ENCODE assay signal across 1 cellular context in genomic region chr12:3959799-3960560, GRCh38.
TF ChIP-seq lines count a peak whose summit lies in the region.

No MANE protein-coding gene starts in this region.

TF ChIP-seq in HepG2, 621 proteins besides CTCF, POLR2A, EP300 and RAD21 (continued from another document and continues in another):
- TF ChIP-seq, protein P1, sequence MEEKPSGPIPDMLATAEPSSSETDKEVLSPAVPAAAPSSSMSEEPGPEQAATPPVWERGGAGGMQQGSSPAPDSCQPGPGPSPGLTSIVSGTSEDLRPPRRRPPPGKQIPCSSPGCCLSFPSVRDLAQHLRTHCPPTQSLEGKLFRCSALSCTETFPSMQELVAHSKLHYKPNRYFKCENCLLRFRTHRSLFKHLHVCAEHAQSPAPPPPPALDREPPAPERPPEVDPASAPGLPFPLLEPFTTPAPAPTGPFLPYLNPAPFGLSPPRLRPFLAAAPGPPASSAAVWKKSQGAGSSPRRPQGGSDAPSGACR (CRISPR knock-in tag; IDR thresholded peaks at IDR 0.05) = 0 out of 2 replicates have a peak, but pooled peaks have one; percentile 44
- TF ChIP-seq GLI4 (CRISPR knock-in tag; IDR thresholded peaks at IDR 0.05; ENCODE audit: borderline replicate concordance) = no peak
- no peak for TF ChIP-seq ZMAT5 (CRISPR knock-in tag; IDR thresholded peaks at IDR 0.05; ENCODE audit: borderline replicate concordance, low read depth)
- TF ChIP-seq ZBTB2 (CRISPR knock-in tag; IDR thresholded peaks at IDR 0.05; ENCODE audit: low read depth) = no peak
- TF ChIP-seq ZNF510 (CRISPR knock-in tag; IDR thresholded peaks at IDR 0.05; ENCODE audit: low read depth) = no peak
- no peak for TF ChIP-seq SMC3 (IDR thresholded peaks at IDR 0.05; ENCODE audit: low read length)
- peak; percentile 48; the same call in 1 of the 2 replicates for TF ChIP-seq ZNF556 (CRISPR knock-in tag; IDR thresholded peaks at IDR 0.05; ENCODE audit: borderline replicate concordance)
- no peak for TF ChIP-seq CREB1 (IDR thresholded peaks at IDR 0.05)
- TF ChIP-seq CREB1 (CRISPR knock-in tag; IDR thresholded peaks at IDR 0.05) = 0 out of 2 replicates have a peak, but pooled peaks have one; percentile 18
- peak; percentile 62; the same call in 1 of the 2 replicates for TF ChIP-seq HNF4G (IDR thresholded peaks at IDR 0.05; ENCODE audit: borderline replicate concordance, low read depth, low read length)
- no peak for TF ChIP-seq HNF4G (CRISPR knock-in tag; IDR thresholded peaks at IDR 0.05; ENCODE audit: borderline replicate concordance, low read depth)
- no peak for TF ChIP-seq CENPT (CRISPR knock-in tag; IDR thresholded peaks at IDR 0.05; ENCODE audit: low read depth)
- TF ChIP-seq NFE2L2 (IDR thresholded peaks at IDR 0.05; ENCODE audit: low read length) = no peak
- TF ChIP-seq ZNF543 (CRISPR knock-in tag; IDR thresholded peaks at IDR 0.05) = peak; percentile 57
- no peak for TF ChIP-seq AHR (CRISPR knock-in tag; IDR thresholded peaks at IDR 0.05)
- TF ChIP-seq, protein P2, sequence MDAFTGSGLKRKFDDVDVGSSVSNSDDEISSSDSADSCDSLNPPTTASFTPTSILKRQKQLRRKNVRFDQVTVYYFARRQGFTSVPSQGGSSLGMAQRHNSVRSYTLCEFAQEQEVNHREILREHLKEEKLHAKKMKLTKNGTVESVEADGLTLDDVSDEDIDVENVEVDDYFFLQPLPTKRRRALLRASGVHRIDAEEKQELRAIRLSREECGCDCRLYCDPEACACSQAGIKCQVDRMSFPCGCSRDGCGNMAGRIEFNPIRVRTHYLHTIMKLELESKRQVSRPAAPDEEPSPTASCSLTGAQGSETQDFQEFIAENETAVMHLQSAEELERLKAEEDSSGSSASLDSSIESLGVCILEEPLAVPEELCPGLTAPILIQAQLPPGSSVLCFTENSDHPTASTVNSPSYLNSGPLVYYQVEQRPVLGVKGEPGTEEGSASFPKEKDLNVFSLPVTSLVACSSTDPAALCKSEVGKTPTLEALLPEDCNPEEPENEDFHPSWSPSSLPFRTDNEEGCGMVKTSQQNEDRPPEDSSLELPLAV (CRISPR knock-in tag; conservative IDR thresholded peaks at IDR 0.05; ENCODE audit: low read depth) = no peak
- TF ChIP-seq HDAC6 (IDR thresholded peaks at IDR 0.05; ENCODE audit: low read depth, low read length) = no peak
- TF ChIP-seq, protein P3, sequence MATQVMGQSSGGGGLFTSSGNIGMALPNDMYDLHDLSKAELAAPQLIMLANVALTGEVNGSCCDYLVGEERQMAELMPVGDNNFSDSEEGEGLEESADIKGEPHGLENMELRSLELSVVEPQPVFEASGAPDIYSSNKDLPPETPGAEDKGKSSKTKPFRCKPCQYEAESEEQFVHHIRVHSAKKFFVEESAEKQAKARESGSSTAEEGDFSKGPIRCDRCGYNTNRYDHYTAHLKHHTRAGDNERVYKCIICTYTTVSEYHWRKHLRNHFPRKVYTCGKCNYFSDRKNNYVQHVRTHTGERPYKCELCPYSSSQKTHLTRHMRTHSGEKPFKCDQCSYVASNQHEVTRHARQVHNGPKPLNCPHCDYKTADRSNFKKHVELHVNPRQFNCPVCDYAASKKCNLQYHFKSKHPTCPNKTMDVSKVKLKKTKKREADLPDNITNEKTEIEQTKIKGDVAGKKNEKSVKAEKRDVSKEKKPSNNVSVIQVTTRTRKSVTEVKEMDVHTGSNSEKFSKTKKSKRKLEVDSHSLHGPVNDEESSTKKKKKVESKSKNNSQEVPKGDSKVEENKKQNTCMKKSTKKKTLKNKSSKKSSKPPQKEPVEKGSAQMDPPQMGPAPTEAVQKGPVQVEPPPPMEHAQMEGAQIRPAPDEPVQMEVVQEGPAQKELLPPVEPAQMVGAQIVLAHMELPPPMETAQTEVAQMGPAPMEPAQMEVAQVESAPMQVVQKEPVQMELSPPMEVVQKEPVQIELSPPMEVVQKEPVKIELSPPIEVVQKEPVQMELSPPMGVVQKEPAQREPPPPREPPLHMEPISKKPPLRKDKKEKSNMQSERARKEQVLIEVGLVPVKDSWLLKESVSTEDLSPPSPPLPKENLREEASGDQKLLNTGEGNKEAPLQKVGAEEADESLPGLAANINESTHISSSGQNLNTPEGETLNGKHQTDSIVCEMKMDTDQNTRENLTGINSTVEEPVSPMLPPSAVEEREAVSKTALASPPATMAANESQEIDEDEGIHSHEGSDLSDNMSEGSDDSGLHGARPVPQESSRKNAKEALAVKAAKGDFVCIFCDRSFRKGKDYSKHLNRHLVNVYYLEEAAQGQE (IDR thresholded peaks at IDR 0.05; ENCODE audit: borderline replicate concordance in 1 of 2, low read depth in 1 of 2, low read length in 2 of 2) = no peak
- no peak for TF ChIP-seq ZBTB49 (CRISPR knock-in tag; IDR thresholded peaks at IDR 0.05; ENCODE audit: borderline replicate concordance)
- TF ChIP-seq, protein P4, sequence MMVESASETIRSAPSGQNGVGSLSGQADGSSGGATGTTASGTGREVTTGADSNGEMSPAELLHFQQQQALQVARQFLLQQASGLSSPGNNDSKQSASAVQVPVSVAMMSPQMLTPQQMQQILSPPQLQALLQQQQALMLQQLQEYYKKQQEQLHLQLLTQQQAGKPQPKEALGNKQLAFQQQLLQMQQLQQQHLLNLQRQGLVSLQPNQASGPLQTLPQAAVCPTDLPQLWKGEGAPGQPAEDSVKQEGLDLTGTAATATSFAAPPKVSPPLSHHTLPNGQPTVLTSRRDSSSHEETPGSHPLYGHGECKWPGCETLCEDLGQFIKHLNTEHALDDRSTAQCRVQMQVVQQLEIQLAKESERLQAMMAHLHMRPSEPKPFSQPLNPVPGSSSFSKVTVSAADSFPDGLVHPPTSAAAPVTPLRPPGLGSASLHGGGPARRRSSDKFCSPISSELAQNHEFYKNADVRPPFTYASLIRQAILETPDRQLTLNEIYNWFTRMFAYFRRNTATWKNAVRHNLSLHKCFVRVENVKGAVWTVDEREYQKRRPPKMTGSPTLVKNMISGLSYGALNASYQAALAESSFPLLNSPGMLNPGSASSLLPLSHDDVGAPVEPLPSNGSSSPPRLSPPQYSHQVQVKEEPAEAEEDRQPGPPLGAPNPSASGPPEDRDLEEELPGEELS (CRISPR knock-in tag; IDR thresholded peaks at IDR 0.05) = 0 out of 2 replicates have a peak, but pooled peaks have one; percentile 22
- TF ChIP-seq ZBTB21 (CRISPR knock-in tag; IDR thresholded peaks at IDR 0.05) = no peak
- no peak for TF ChIP-seq PHF8 (CRISPR knock-in tag; IDR thresholded peaks at IDR 0.05)
- no peak for TF ChIP-seq NR3C1 (CRISPR knock-in tag; IDR thresholded peaks at IDR 0.05)
- TF ChIP-seq ZSCAN30 (CRISPR knock-in tag; IDR thresholded peaks at IDR 0.05) = no peak
- TF ChIP-seq, protein P5, sequence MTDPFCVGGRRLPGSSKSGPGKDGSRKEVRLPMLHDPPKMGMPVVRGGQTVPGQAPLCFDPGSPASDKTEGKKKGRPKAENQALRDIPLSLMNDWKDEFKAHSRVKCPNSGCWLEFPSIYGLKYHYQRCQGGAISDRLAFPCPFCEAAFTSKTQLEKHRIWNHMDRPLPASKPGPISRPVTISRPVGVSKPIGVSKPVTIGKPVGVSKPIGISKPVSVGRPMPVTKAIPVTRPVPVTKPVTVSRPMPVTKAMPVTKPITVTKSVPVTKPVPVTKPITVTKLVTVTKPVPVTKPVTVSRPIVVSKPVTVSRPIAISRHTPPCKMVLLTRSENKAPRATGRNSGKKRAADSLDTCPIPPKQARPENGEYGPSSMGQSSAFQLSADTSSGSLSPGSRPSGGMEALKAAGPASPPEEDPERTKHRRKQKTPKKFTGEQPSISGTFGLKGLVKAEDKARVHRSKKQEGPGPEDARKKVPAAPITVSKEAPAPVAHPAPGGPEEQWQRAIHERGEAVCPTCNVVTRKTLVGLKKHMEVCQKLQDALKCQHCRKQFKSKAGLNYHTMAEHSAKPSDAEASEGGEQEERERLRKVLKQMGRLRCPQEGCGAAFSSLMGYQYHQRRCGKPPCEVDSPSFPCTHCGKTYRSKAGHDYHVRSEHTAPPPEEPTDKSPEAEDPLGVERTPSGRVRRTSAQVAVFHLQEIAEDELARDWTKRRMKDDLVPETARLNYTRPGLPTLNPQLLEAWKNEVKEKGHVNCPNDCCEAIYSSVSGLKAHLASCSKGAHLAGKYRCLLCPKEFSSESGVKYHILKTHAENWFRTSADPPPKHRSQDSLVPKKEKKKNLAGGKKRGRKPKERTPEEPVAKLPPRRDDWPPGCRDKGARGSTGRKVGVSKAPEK (CRISPR knock-in tag; IDR thresholded peaks at IDR 0.05; ENCODE audit: borderline replicate concordance) = no peak
- peak; percentile 89 to 93 for TF ChIP-seq NR2F1 (CRISPR knock-in tag; IDR thresholded peaks at IDR 0.05)
- no peak for TF ChIP-seq SYNCRIP (IDR thresholded peaks at IDR 0.05; ENCODE audit: insufficient read depth, low read depth, low read length)
- no peak for TF ChIP-seq ZNF547 (CRISPR knock-in tag; IDR thresholded peaks at IDR 0.05)
- no peak for TF ChIP-seq SMAD9 (CRISPR knock-in tag; IDR thresholded peaks at IDR 0.05)
- TF ChIP-seq, protein P6, sequence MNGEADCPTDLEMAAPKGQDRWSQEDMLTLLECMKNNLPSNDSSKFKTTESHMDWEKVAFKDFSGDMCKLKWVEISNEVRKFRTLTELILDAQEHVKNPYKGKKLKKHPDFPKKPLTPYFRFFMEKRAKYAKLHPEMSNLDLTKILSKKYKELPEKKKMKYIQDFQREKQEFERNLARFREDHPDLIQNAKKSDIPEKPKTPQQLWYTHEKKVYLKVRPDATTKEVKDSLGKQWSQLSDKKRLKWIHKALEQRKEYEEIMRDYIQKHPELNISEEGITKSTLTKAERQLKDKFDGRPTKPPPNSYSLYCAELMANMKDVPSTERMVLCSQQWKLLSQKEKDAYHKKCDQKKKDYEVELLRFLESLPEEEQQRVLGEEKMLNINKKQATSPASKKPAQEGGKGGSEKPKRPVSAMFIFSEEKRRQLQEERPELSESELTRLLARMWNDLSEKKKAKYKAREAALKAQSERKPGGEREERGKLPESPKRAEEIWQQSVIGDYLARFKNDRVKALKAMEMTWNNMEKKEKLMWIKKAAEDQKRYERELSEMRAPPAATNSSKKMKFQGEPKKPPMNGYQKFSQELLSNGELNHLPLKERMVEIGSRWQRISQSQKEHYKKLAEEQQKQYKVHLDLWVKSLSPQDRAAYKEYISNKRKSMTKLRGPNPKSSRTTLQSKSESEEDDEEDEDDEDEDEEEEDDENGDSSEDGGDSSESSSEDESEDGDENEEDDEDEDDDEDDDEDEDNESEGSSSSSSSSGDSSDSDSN (CRISPR knock-in tag; IDR thresholded peaks at IDR 0.05) = peak; percentile 51; the same call in 1 of the 2 replicates
- TF ChIP-seq KAT8 (CRISPR knock-in tag; IDR thresholded peaks at IDR 0.05) = no peak
- no peak for TF ChIP-seq BRF2 (CRISPR knock-in tag; IDR thresholded peaks at IDR 0.05)
- no peak for TF ChIP-seq ZFP36 (IDR thresholded peaks at IDR 0.05; ENCODE audit: borderline replicate concordance, low read depth, low read length, partially characterized antibody)
- TF ChIP-seq ZNF382 (CRISPR knock-in tag; IDR thresholded peaks at IDR 0.05; ENCODE audit: borderline replicate concordance) = no peak
- TF ChIP-seq AGO1 (IDR thresholded peaks at IDR 0.05; ENCODE audit: low read depth, low read length, poor library complexity, severe bottlenecking) = no peak
- TF ChIP-seq LCORL (IDR thresholded peaks at IDR 0.05) = no peak
- 0 out of 2 replicates have a peak, but pooled peaks have one; percentile 39 for TF ChIP-seq LCORL (CRISPR knock-in tag; IDR thresholded peaks at IDR 0.05)
- no peak for TF ChIP-seq TBP (CRISPR knock-in tag; IDR thresholded peaks at IDR 0.05)
- no peak for TF ChIP-seq GPN1 (CRISPR knock-in tag; IDR thresholded peaks at IDR 0.05; ENCODE audit: borderline replicate concordance)
- TF ChIP-seq POLR2G (IDR thresholded peaks at IDR 0.05; ENCODE audit: low read depth, low read length) = no peak
- TF ChIP-seq ZNF557 (CRISPR knock-in tag; IDR thresholded peaks at IDR 0.05) = no peak
- no peak for TF ChIP-seq CHD2 (IDR thresholded peaks at IDR 0.05; ENCODE audit: low read depth, low read length)
- TF ChIP-seq TIGD3 (CRISPR knock-in tag; IDR thresholded peaks at IDR 0.05; ENCODE audit: borderline replicate concordance) = no peak
